In genomic region chr19:3365447-3366103, GRCh38 we compare ENCODE assay signal across 1 cellular context.
TF ChIP-seq lines count a peak whose summit lies in the region.

No MANE protein-coding gene starts in this region.

TF ChIP-seq in WTC11, 78 proteins besides CTCF, POLR2A, EP300 and RAD21 (continued from another document):
- TF ChIP-seq HMGXB4 (CRISPR knock-in tag; IDR thresholded peaks at IDR 0.05) (no peak), GRHL2 (CRISPR knock-in tag; IDR thresholded peaks at IDR 0.05; ENCODE audit: insufficient replicate concordance, severe bottlenecking) (no peak), CREB1 (CRISPR knock-in tag; IDR thresholded peaks at IDR 0.05) (no peak), JAZF1 (CRISPR knock-in tag; IDR thresholded peaks at IDR 0.05) (no peak), STAT6 (CRISPR knock-in tag; conservative IDR thresholded peaks at IDR 0.05; ENCODE audit: low read depth) (no peak), ZMAT4 (CRISPR knock-in tag; IDR thresholded peaks at IDR 0.05) (no peak), EMX1 (CRISPR knock-in tag; IDR thresholded peaks at IDR 0.05) (no peak), SMAD4 (CRISPR knock-in tag; IDR thresholded peaks at IDR 0.05) (no peak), TEAD1 (CRISPR knock-in tag; IDR thresholded peaks at IDR 0.05) (no peak), NFE2L1 (CRISPR knock-in tag; IDR thresholded peaks at IDR 0.05) (no peak), GABPB1 (CRISPR knock-in tag; IDR thresholded peaks at IDR 0.05) (no peak), ERG (CRISPR knock-in tag; IDR thresholded peaks at IDR 0.05) (no peak), FOXJ3 (CRISPR knock-in tag; IDR thresholded peaks at IDR 0.05; ENCODE audit: borderline replicate concordance) (no peak), FOXP1 (CRISPR knock-in tag; IDR thresholded peaks at IDR 0.05; ENCODE audit: borderline replicate concordance) (no peak)
